Comparison of ENCODE assay signal across 18 cellular contexts in the genomic region with DNA sequence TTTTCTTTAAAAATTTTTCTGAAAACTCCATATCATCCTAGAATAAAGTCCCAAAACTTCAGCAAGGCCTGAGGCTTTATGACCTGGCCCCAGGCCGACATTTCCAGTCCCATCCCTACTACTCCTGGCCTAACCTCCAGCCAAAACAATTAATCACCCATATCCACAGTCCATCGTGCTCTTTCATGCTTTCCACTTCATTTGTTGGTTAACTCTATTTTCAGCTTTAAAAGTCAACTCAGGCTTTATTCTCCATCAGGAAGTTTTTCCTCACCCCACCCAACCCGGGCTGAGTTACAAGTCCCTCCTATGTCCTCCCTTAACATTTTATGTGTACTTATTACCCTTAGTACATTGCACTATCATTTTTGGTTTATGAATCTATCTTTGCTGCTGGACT. TPM values are rescaled to one million over a fixed set of nuclear protein-coding genes. Genes with fewer than 3 reads are reported as not detected.
A peak's percentile ranks its signal among the peaks of the same experiment; 100 is the strongest.
DNase-seq lines count a peak whose midpoint lies in the region; ATAC-seq and TF ChIP-seq lines count a peak whose summit lies in the region.
"Had no signal": no experiment of that assay in that cellular context is flagged by ENCODE, and none has a peak within 500 bp of the region (broad histone marks: within the 10 kb centered on the region; RNA-seq: fewer than 3 reads in every experiment).

No MANE protein-coding gene starts in this region.

- TF ChIP-seq CTCF in nephron (IDR thresholded peaks at IDR 0.05; ENCODE audit: unreplicated experiment in 3 of 3) = no peak
- no peak for TF ChIP-seq CTCF in testis (IDR thresholded peaks at IDR 0.05)

- H3K4me3 ChIP-seq in adipocyte (ENCODE audit: low read length) (peak overlapping the region; percentile 18), testis (no peak overlapping the region)
- H3K4me3 ChIP-seq: SJSA1 had no signal

- WGBS in testis, 2 donors = 50 to 52% methylated on average over 3 of the region's 3 CpGs

- intact Hi-C loops in Right ventricle myocardium superior (cut with DNase I) = loop anchor here (10.0 kb wide), 1 partner anchor 64 kb away; no protein-coding TSS in a partner anchor
- intact Hi-C loops in testis (cut with DNase I; ENCODE audit: low total_unique reads) = no loop called here

- H3K27ac ChIP-seq in testis = peak overlapping the region in 1 of 2 donors; percentile 56
- H3K27ac ChIP-seq: SJSA1 had no signal

- H3K27me3 Mint-ChIP-seq in nephron (ENCODE audit: low read depth) = no peaks in the 10 kb centered on the region
- no peaks in the 10 kb centered on the region for H3K27me3 Mint-ChIP-seq in activated naive CD8-positive, alpha-beta T cell treated with anti-CD3 and anti-CD28 coated beads for 36 hours
- H3K27me3 Mint-ChIP-seq: naive thymus-derived CD4-positive, alpha-beta T cell had no signal

- H3K9ac ChIP-seq in adipocyte (ENCODE audit: low read length) = peak overlapping the region; percentile 57

- no peaks in the 10 kb centered on the region for H3K36me3 ChIP-seq in adipocyte (ENCODE audit: control insufficient read depth, insufficient read depth, low read length, severe bottlenecking)
- no peaks in the 10 kb centered on the region for H3K36me3 ChIP-seq in testis (ENCODE audit: low read depth, missing control alignments)
- H3K36me3 ChIP-seq: BE2C, SJSA1 had no signal

- H3K9me3 Mint-ChIP-seq in nephron = no peaks in the 10 kb centered on the region
- H3K9me3 Mint-ChIP-seq in activated naive CD8-positive, alpha-beta T cell treated with anti-CD3 and anti-CD28 coated beads for 36 hours = no peaks in the 10 kb centered on the region
- H3K9me3 Mint-ChIP-seq: naive thymus-derived CD4-positive, alpha-beta T cell had no signal

- peaks cover 44% of the 10 kb centered on the region for H3K4me1 ChIP-seq in adipocyte (ENCODE audit: control insufficient read depth, insufficient read depth, low read length)
- H3K4me1 ChIP-seq in testis = peaks cover 47% of the 10 kb centered on the region
- H3K4me1 ChIP-seq: BE2C, SJSA1 had no signal

- DNase-seq in adipocyte (ENCODE audit: low read depth) (no peak), Right ventricle myocardium superior (no peak), testis (peak; percentile 70), NCI-H2081 (lab: John Stamatoyannopoulos, UW) (no peak), HT-29 (ENCODE audit: low spot score) (no peak), germinal center (ENCODE audit: low spot score) (no peak)
- no peak for DNase-seq in activated naive CD8-positive, alpha-beta T cell treated with anti-CD3 and anti-CD28 coated beads for 36 hours
- DNase-seq: activated CD4-positive, alpha-beta T cell treated with anti-CD3 and anti-CD28 coated beads for 1 hour; activated CD8-positive, alpha-beta memory T cell treated with anti-CD3 and anti-CD28 coated beads, Interleukin-2, amount 50 U/mL, for 4 hours; activated gamma-delta T cell; anterior cingulate cortex; BE2C; cortex of kidney; DMS 273 treated with DMSO at 0.1 percent for 48 hours; naive thymus-derived CD4-positive, alpha-beta T cell; NCI-H146 had no signal

- H3K27me3 ChIP-seq in adipocyte (replicated peaks; ENCODE audit: control insufficient read depth, insufficient read depth, low read length) (no peaks in the 10 kb centered on the region), testis (no peaks in the 10 kb centered on the region)
- H3K27me3 ChIP-seq: BE2C, SJSA1 had no signal

- TF ChIP-seq POLR2A in testis (IDR thresholded peaks at IDR 0.05) = no peak

- H3K4me1 Mint-ChIP-seq in nephron = no peaks in the 10 kb centered on the region
- H3K4me1 Mint-ChIP-seq in activated naive CD8-positive, alpha-beta T cell treated with anti-CD3 and anti-CD28 coated beads for 36 hours = peaks cover 6% of the 10 kb centered on the region

- H3K27ac Mint-ChIP-seq in nephron = peak overlapping the region in 2 of 3 experiments; percentile 10 to 84
- no peak overlapping the region for H3K27ac Mint-ChIP-seq in activated naive CD8-positive, alpha-beta T cell treated with anti-CD3 and anti-CD28 coated beads for 36 hours
- H3K27ac Mint-ChIP-seq: naive thymus-derived CD4-positive, alpha-beta T cell had no signal

- peak; percentile 42 for ATAC-seq in Right ventricle myocardium superior (ENCODE audit: poor library complexity)
- ATAC-seq: naive thymus-derived CD4-positive, alpha-beta T cell had no signal

- H3K9me3 ChIP-seq in adipocyte (ENCODE audit: control insufficient read depth, low read length) (no peaks in the 10 kb centered on the region), testis (no peaks in the 10 kb centered on the region)
- H3K9me3 ChIP-seq: BE2C, SJSA1 had no signal

- peak overlapping the region in 1 of 3 experiments; percentile 5 for H3K4me3 Mint-ChIP-seq in nephron
- no peak overlapping the region for H3K4me3 Mint-ChIP-seq in activated naive CD8-positive, alpha-beta T cell treated with anti-CD3 and anti-CD28 coated beads for 36 hours
- H3K4me3 Mint-ChIP-seq: naive thymus-derived CD4-positive, alpha-beta T cell had no signal

- H3K36me3 Mint-ChIP-seq in nephron (ENCODE audit: low read depth) = no peaks in the 10 kb centered on the region
- H3K36me3 Mint-ChIP-seq in activated naive CD8-positive, alpha-beta T cell treated with anti-CD3 and anti-CD28 coated beads for 36 hours = no peaks in the 10 kb centered on the region
- H3K36me3 Mint-ChIP-seq: naive thymus-derived CD4-positive, alpha-beta T cell had no signal

RNA-seq across cellular contexts. Expression of a gene that starts 27.7 kb away (rescaled TPM):
- 391 TPM for total RNA-seq in Right ventricle myocardium superior
- total RNA-seq in testis = 100 to 1,000 TPM; 278 to 366 TPM
- 143 TPM for polyA plus RNA-seq in testis (ENCODE audit: insufficient read depth, low read depth, low replicate concordance)
- total RNA-seq in HT-29 (2014; rRNA removed; shearing (Covaris generic)) = 138 and 141 TPM in 2 replicates
- 10 to 100 TPM; 87.0 to 88.3 TPM for total RNA-seq in activated naive CD8-positive, alpha-beta T cell treated with anti-CD3 and anti-CD28 coated beads for 36 hours
